Comparison of ENCODE assay signal across 1 cellular context in the genomic region with DNA sequence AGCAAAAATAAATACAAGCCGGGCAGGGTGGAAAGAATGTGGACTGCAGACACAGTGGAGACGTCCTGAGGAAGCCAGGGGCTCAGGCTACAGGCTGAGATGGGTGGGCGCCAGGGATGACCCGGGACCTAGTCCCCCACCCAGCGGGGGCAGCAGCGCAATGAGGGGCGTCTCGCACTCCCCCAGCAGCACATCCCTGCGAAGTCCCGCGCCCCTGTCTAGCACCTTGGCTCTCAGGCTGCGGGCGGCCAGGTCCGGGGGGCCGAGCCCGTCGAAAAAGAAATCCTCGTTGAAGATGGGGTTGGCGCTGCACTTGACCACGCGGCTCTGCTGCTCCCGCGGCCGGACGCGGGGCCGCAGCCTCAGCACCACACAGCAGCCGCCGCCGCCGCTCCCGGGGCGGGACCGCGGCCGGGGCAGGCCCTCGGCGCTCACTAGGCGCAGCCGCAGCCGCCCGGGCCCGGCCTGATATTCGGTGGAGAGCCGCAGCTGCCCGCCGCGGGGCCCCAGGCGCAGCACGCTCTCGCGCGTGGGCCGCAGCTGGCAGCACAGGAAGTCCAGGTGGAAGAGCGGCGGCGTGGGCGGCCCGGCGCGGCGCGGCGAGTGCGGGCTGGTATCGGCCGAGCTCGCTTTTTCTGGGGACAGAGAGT.
A peak's percentile ranks its signal among the peaks of the same experiment; 100 is the strongest.
TF ChIP-seq lines count a peak whose summit lies in the region.

No MANE protein-coding gene starts in this region.

TF ChIP-seq in IMR-90, 13 proteins besides CTCF, POLR2A, EP300 and RAD21:
- no peak for TF ChIP-seq RCOR1 (IDR thresholded peaks at IDR 0.05; ENCODE audit: insufficient replicate concordance, low read length)
- 0 out of 2 replicates have a peak, but pooled peaks have one; percentile 17 for TF ChIP-seq BHLHE40 (IDR thresholded peaks at IDR 0.05; ENCODE audit: low read depth, low read length)
- no peak for TF ChIP-seq MAFK (IDR thresholded peaks at IDR 0.05; ENCODE audit: low read depth, low read length)
- TF ChIP-seq MXI1 (IDR thresholded peaks at IDR 0.05; ENCODE audit: borderline replicate concordance, low read depth, low read length), result no peak
- TF ChIP-seq NFE2L2 (IDR thresholded peaks at IDR 0.05; ENCODE audit: low read depth, low read length), result no peak
- TF ChIP-seq, protein P1, sequence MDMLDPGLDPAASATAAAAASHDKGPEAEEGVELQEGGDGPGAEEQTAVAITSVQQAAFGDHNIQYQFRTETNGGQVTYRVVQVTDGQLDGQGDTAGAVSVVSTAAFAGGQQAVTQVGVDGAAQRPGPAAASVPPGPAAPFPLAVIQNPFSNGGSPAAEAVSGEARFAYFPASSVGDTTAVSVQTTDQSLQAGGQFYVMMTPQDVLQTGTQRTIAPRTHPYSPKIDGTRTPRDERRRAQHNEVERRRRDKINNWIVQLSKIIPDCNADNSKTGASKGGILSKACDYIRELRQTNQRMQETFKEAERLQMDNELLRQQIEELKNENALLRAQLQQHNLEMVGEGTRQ (IDR thresholded peaks at IDR 0.05; ENCODE audit: low read depth, low read length), result no peak
- TF ChIP-seq SMC3 (IDR thresholded peaks at IDR 0.05; ENCODE audit: low read depth, low read length), result no peak
